Comparison of ENCODE assay signal across 9 cellular contexts in genomic region chr1:6485937-6486250, GRCh38. TPM values are rescaled to one million over a fixed set of nuclear protein-coding genes. Genes with fewer than 3 reads are reported as not detected.
DNase-seq lines count a peak whose midpoint lies in the region; TF ChIP-seq lines count a peak whose summit lies in the region.
"Had no signal": no experiment of that assay in that cellular context is flagged by ENCODE, and none has a peak within 500 bp of the region (broad histone marks: within the 10 kb centered on the region; RNA-seq: fewer than 3 reads in every experiment).

No MANE protein-coding gene starts in this region.

- no peak overlapping the region for H3K27ac ChIP-seq in BLaER1
- H3K27ac ChIP-seq in Peyer's patch = no peak overlapping the region
- H3K27ac ChIP-seq in esophagus (ENCODE audit: low read depth in 2 of 2, low read length in 1 of 2) = peak overlapping the region in 1 of 2 donors; percentile 80
- no peak overlapping the region for H3K27ac ChIP-seq in osteoblast (ENCODE audit: low read depth, low read length)
- H3K27ac ChIP-seq in ovary = no peak overlapping the region

- DNase-seq in Peyer's patch (no peak), osteoblast (ENCODE audit: insufficient read length, low spot score, missing footprints) (no peak), SIG-M5 treated with dmso at 0.1 percent for 504 hours (lab: John Stamatoyannopoulos, UW; ENCODE audit: unreplicated experiment) (no peak), NCI-H748 treated with DMSO at 0.1 percent for 48 hours (lab: John Stamatoyannopoulos, UW) (no peak), ovary (no peak)
- no peak for DNase-seq in central memory CD4-positive, alpha-beta T cell
- DNase-seq: SIG-M5 had no signal

- intact Hi-C loops in ovary (cut with DNase I) = loop anchor here (5.0 to 10.0 kb wide), 3 partner anchors 156 to 161 kb away; no protein-coding TSS in a partner anchor

- H4K20me1 ChIP-seq in BLaER1 (peaks cover 58% of the 10 kb centered on the region), osteoblast (ENCODE audit: insufficient read depth, low read length) (peaks cover 30% of the 10 kb centered on the region)

- peaks cover 39% of the 10 kb centered on the region for H3K4me1 ChIP-seq in BLaER1
- H3K4me1 ChIP-seq in Peyer's patch = peaks cover 0 to 38% (median 10%) of the 10 kb centered on the region in 4 donors
- peaks cover 3 to 13% of the 10 kb centered on the region in 2 donors for H3K4me1 ChIP-seq in esophagus (ENCODE audit: control insufficient read depth in 2 of 2, insufficient read depth in 2 of 2, low read length in 1 of 2)
- peaks cover 10% of the 10 kb centered on the region for H3K4me1 ChIP-seq in osteoblast (ENCODE audit: insufficient read depth, low read length)
- peaks cover 3% of the 10 kb centered on the region for H3K4me1 ChIP-seq in ovary (ENCODE audit: insufficient read depth)

- TF ChIP-seq POLR2A in Peyer's patch (IDR thresholded peaks at IDR 0.05) (no peak), ovary (IDR thresholded peaks at IDR 0.05) (no peak)

- H3K79me2 ChIP-seq in osteoblast (ENCODE audit: insufficient read depth, low read length) = peaks cover 3% of the 10 kb centered on the region

- H3K4me2 ChIP-seq in BLaER1 (peak overlapping the region; percentile 31), osteoblast (ENCODE audit: insufficient read depth, low read length) (peak overlapping the region; percentile 63)

- no peak for TF ChIP-seq EP300 in ovary (IDR thresholded peaks at IDR 0.05)

- no peak overlapping the region for H3K4me3 ChIP-seq in BLaER1
- H3K4me3 ChIP-seq in Peyer's patch = peak overlapping the region; percentile 18 to 54 (median 40)
- peak overlapping the region; percentile 34 to 49 for H3K4me3 ChIP-seq in esophagus (ENCODE audit: low read depth in 1 of 2, low read length in 2 of 2)
- H3K4me3 ChIP-seq in osteoblast (ENCODE audit: insufficient read depth, low read length) = peak overlapping the region; percentile 64
- H3K4me3 ChIP-seq in ovary = no peak overlapping the region

- H3K36me3 ChIP-seq in BLaER1 (no peaks in the 10 kb centered on the region), Peyer's patch (no peaks in the 10 kb centered on the region), esophagus (ENCODE audit: control insufficient read depth in 2 of 2, insufficient read depth in 2 of 2, low read length in 1 of 2) (no peaks in the 10 kb centered on the region), osteoblast (ENCODE audit: insufficient read depth, low read length) (no peaks in the 10 kb centered on the region), ovary (no peaks in the 10 kb centered on the region)

- H3K27me3 ChIP-seq in BLaER1 (peaks cover 63% of the 10 kb centered on the region), Peyer's patch (peaks cover 0 to 16% of the 10 kb centered on the region in 2 donors), esophagus (ENCODE audit: control insufficient read depth in 1 of 2, insufficient read depth in 2 of 2, low read length in 2 of 2) (no peaks in the 10 kb centered on the region), osteoblast (ENCODE audit: insufficient read depth, low read length) (peaks cover 3% of the 10 kb centered on the region), ovary (no peaks in the 10 kb centered on the region)

- H2AFZ ChIP-seq in osteoblast (ENCODE audit: low read length) = no peak overlapping the region

- H3K9ac ChIP-seq in BLaER1 = no peak overlapping the region

- no peak for TF ChIP-seq CTCF in Peyer's patch (IDR thresholded peaks at IDR 0.05)
- no peak for TF ChIP-seq CTCF in osteoblast (IDR thresholded peaks at IDR 0.05; ENCODE audit: extremely low read depth, low read depth, low read length)
- no peak for TF ChIP-seq CTCF in ovary (IDR thresholded peaks at IDR 0.05)

- H3K9me3 ChIP-seq in BLaER1 (no peaks in the 10 kb centered on the region), Peyer's patch (no peaks in the 10 kb centered on the region), esophagus (ENCODE audit: control insufficient read depth in 2 of 2, insufficient read depth in 1 of 2, low read depth in 1 of 2, low read length in 1 of 2) (no peaks in the 10 kb centered on the region), osteoblast (ENCODE audit: low read depth, low read length) (no peaks in the 10 kb centered on the region), ovary (no peaks in the 10 kb centered on the region)

- 4 to 13% methylated on average over 7 to 8 of the region's 8 CpGs for WGBS in esophagus, 2 donors
- WGBS in ovary, 3 donors = 8 to 14% (median 8%) methylated on average over 8 of the region's 8 CpGs

RNA-seq across cellular contexts. Expression of gene PLEKHG5, which starts 5.6 kb away (rescaled TPM):
- total RNA-seq in Peyer's patch (10 to 100 TPM; 17.7 to 56.9 (median 45.4) TPM), osteoblast (11.2 and 13.3 TPM in 2 replicates), ovary (10 to 100 TPM in 3 of 7 donors, 1 to 10 TPM in 4; 6.2 to 13.1 (median 9.4) TPM)
- polyA plus RNA-seq in esophagus (10 to 100 TPM; 18.5 to 28.0 TPM), ovary (10 to 100 TPM in 1 of 2 donors, 1 to 10 TPM in 1; 2.0 to 10.2 TPM)

RNA-seq across cellular contexts. Expression of gene TNFRSF25, which starts 19.9 kb away (rescaled TPM):
- total RNA-seq in Peyer's patch (10 to 100 TPM; 31.0 to 88.4 (median 61.5) TPM), osteoblast (3.3 and 5.0 TPM in 2 replicates), ovary (10 to 100 TPM in 2 of 7 donors, 1 to 10 TPM in 5; 4.9 to 13.1 (median 7.7) TPM)
- polyA plus RNA-seq in esophagus (10 to 100 TPM; 23.9 to 53.9 TPM), ovary (1 to 10 TPM; 1.7 to 9.4 TPM)

Comparison
In these comparisons a context has a peak if more than half of its experiments do, and no peak if none do; other contexts are left out.
1. H3K4me3 ChIP-seq: peak in Peyer's patch (4 of 4), esophagus (2 of 2) and osteoblast (single experiment); none in BLaER1 (single experiment) and ovary (single experiment).